2 cellular contexts compared by ENCODE assay signal in genomic region chr22:30027791-30028190, GRCh38.
TF ChIP-seq lines count a peak whose summit lies in the region.

No MANE protein-coding gene starts in this region.

TF ChIP-seq in liver, 16 proteins besides CTCF, POLR2A, EP300 and RAD21:
- TF ChIP-seq SP1 (IDR thresholded peaks at IDR 0.05), result no peak
- no peak for TF ChIP-seq FOXA2 (IDR thresholded peaks at IDR 0.05)
- TF ChIP-seq TAF1 (conservative IDR thresholded peaks at IDR 0.05), result no peak
- TF ChIP-seq ATF3 (IDR thresholded peaks at IDR 0.05), result no peak
- no peak for TF ChIP-seq MAX (IDR thresholded peaks at IDR 0.05)
- TF ChIP-seq YY1 (IDR thresholded peaks at IDR 0.05), result no peak
- TF ChIP-seq RXRA (IDR thresholded peaks at IDR 0.05), result peak; percentile 26 to 34
- no peak for TF ChIP-seq ZBTB33 (IDR thresholded peaks at IDR 0.05)
- no peak for TF ChIP-seq HNF4A (conservative IDR thresholded peaks at IDR 0.05)
- TF ChIP-seq NR2F2 (IDR thresholded peaks at IDR 0.05), result peak; percentile 87

TF ChIP-seq in HepG2, 621 proteins besides CTCF, POLR2A, EP300 and RAD21:
- TF ChIP-seq TRIM24 (CRISPR knock-in tag; IDR thresholded peaks at IDR 0.05), result no peak
- TF ChIP-seq ZBTB44 (CRISPR knock-in tag; IDR thresholded peaks at IDR 0.05), result no peak
- TF ChIP-seq ZNF83 (CRISPR knock-in tag; IDR thresholded peaks at IDR 0.05; ENCODE audit: borderline replicate concordance), result no peak
- no peak for TF ChIP-seq ELF3 (CRISPR knock-in tag; IDR thresholded peaks at IDR 0.05)
- TF ChIP-seq ARID3A (IDR thresholded peaks at IDR 0.05; ENCODE audit: low read depth, low read length), result no peak
- TF ChIP-seq MTF1 (CRISPR knock-in tag; IDR thresholded peaks at IDR 0.05), result no peak
- TF ChIP-seq ZHX2 (IDR thresholded peaks at IDR 0.05; ENCODE audit: low read depth), result no peak
- TF ChIP-seq ZHX2 (CRISPR knock-in tag; IDR thresholded peaks at IDR 0.05; ENCODE audit: borderline replicate concordance), result no peak
- TF ChIP-seq ZNF569 (CRISPR knock-in tag; IDR thresholded peaks at IDR 0.05; ENCODE audit: borderline replicate concordance), result no peak
- no peak for TF ChIP-seq LBX2 (CRISPR knock-in tag; IDR thresholded peaks at IDR 0.05; ENCODE audit: borderline replicate concordance)
- no peak for TF ChIP-seq SIX1 (CRISPR knock-in tag; IDR thresholded peaks at IDR 0.05; ENCODE audit: borderline replicate concordance)
TF ChIP-seq in HepG2: peak in this region for 0.
